ENCODE assay signal across 15 cellular contexts in the genomic region with DNA sequence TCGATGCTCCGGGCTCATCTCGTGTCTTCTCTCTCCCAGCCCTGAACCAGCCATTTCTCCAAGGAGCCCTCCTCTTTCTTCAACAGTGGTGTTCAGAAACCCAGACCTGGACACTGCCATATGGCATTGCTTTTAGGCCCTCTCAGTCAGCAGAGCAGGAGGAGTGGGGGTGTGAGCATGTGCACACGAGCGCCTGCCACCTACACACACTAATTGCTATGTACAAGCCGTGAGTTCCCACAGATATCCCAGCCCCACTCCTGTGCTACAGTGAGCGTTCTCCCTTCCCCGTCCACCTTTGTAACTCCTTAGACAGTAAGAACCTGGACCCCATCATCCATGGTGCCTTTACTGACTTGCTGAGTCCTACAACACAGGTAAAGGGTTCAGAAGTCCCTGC.
"Had no signal": no experiment of that assay in that cellular context is flagged by ENCODE, and none has a peak within 500 bp of the region (broad histone marks: within the 10 kb centered on the region; RNA-seq: fewer than 3 reads in every experiment).

No MANE protein-coding gene starts in this region.

- DNase-seq: activated CD4-positive, alpha-beta memory T cell treated with anti-CD3 and anti-CD28 coated beads for 36 hours; activated CD4-positive, alpha-beta T cell treated with anti-CD3 and anti-CD28 coated beads for 36 hours; activated naive CD4-positive, alpha-beta T cell treated with anti-CD3 and anti-CD28 coated beads for 36 hours; activated T-cell treated with anti-CD3 and anti-CD28 coated beads for 4 hours; brain microvascular endothelial cell; cerebellar nuclear complex; cortex of kidney; mesendoderm; stimulated activated CD4-positive, alpha-beta T cell treated with anti-CD3 and anti-CD28 coated beads, Interleukin-2, amount 100 ng/mL, for 24 hours; T-helper 2 cell; testis had no signal

- H3K27me3 Mint-ChIP-seq: activated CD4-positive, alpha-beta memory T cell treated with anti-CD3 and anti-CD28 coated beads for 36 hours; activated CD4-positive, alpha-beta T cell treated with anti-CD3 and anti-CD28 coated beads for 36 hours; type B pancreatic cell had no signal

- H3K9me3 ChIP-seq: right atrium auricular region, testis had no signal

- H3K4me1 ChIP-seq: right atrium auricular region, testis had no signal

- H3K4me3 ChIP-seq: right atrium auricular region, testis had no signal

- H3K27me3 ChIP-seq: brain microvascular endothelial cell, right atrium auricular region, testis had no signal

- ATAC-seq: activated CD4-positive, alpha-beta T cell treated with anti-CD3 and anti-CD28 coated beads for 36 hours had no signal

- H3K9me3 Mint-ChIP-seq: activated CD4-positive, alpha-beta memory T cell treated with anti-CD3 and anti-CD28 coated beads for 36 hours; activated naive CD4-positive, alpha-beta T cell treated with anti-CD3 and anti-CD28 coated beads for 36 hours; activated T-helper 2 cell treated with anti-CD3 and anti-CD28 coated beads, Interferon-gamma antibody, Interleukin-2, Interleukin-4, amounts not matched to agents 10 μg/mL and 5 μg/mL and 100 μg/mL, durations not matched to agents 14 hours and 24 hours and 36 hours; nephron; type B pancreatic cell had no signal

- H3K4me1 Mint-ChIP-seq: nephron had no signal

- H3K4me3 Mint-ChIP-seq: activated CD4-positive, alpha-beta memory T cell treated with anti-CD3 and anti-CD28 coated beads for 36 hours; activated CD4-positive, alpha-beta T cell treated with anti-CD3 and anti-CD28 coated beads for 36 hours; activated naive CD4-positive, alpha-beta T cell treated with anti-CD3 and anti-CD28 coated beads for 36 hours; nephron; type B pancreatic cell had no signal

- H3K27ac Mint-ChIP-seq: activated CD4-positive, alpha-beta memory T cell treated with anti-CD3 and anti-CD28 coated beads for 36 hours; activated CD4-positive, alpha-beta T cell treated with anti-CD3 and anti-CD28 coated beads for 36 hours; activated naive CD4-positive, alpha-beta T cell treated with anti-CD3 and anti-CD28 coated beads for 36 hours; activated T-helper 2 cell treated with anti-CD3 and anti-CD28 coated beads, Interferon-gamma antibody, Interleukin-2, Interleukin-4, amounts not matched to agents 10 μg/mL and 5 μg/mL and 100 μg/mL, durations not matched to agents 14 hours and 24 hours and 36 hours; nephron; type B pancreatic cell had no signal
